ENCODE assay signal across 8 cellular contexts in the genomic region with DNA sequence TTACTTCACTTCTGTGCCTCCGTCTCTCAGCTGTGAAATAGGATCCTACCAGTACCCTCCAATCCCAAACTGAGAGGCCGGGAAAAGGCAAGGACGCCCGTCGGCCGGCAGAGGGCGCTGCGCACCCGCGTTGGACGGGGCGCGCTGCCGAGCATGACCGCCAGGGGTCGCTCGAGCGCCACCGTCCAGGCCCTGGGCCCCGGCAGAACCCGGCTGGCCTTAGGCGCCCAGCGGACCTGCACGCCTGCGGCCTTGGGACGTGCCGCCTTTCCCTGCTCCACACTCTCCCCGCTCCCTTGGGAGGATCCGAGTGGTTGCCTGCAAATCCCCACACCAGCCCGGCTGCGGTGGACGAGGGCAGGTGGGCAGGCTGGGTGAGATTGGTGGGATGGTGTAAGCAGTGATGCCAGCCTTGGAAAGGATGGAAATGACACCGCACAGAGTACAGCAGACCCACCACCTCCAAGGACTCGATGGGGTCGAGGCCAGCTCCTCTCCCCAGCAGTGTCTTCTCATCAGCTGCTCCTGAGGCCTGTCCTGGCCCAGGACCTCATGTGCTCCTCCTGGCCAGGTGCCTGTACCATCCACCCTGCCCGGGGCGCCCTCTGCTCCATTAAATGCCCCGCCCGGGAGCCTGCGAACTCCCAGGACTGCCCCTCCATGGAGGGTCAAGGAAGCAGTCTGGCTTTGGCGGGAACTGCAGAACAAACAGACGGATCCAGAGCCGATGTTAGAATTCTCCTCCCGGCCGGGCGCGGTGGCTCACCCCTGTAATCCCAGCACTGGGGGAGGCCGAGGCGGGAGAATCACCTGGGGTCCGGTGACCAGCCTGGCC. TPM values are rescaled to one million over a fixed set of nuclear protein-coding genes. Genes with fewer than 3 reads are reported as not detected.
DNase-seq lines count a peak whose midpoint lies in the region; ATAC-seq, FAIRE-seq and TF ChIP-seq lines count a peak whose summit lies in the region.

No MANE protein-coding gene starts in this region.

- peaks cover 8% of the 10 kb centered on the region; the same call in 2 of the 3 replicates for H3K4me1 ChIP-seq in A549

- POLR2A ChIA-PET in A549 (lab: Yijun Ruan, JAX), result interaction anchor here (0.7 to 1.0 kb wide), 2 partner anchors 302 to 407 kb away, joined by 3 to 4 read pairs; partner anchors contain the start of genes SRP9 and TMEM63A

- no peak for TF ChIP-seq POLR2A in A549 (IDR thresholded peaks at IDR 0.05; ENCODE audit: low read length)

- TF ChIP-seq CTCF in A549 (IDR thresholded peaks at IDR 0.05), result peak; percentile 100

- peak; percentile 100 for TF ChIP-seq RAD21 in A549 (conservative IDR thresholded peaks at IDR 0.05 in 1 of 2, IDR thresholded peaks at IDR 0.05 in 1 of 2)

- no peak for FAIRE-seq in A549 (lab: Jason Lieb, UNC)

- DNase-seq in A549 (ENCODE audit: low read depth in 1 of 2, low spot score in 1 of 2) (peak; percentile 64 to 74), NCI-H2107 treated with DMSO at 0.1 percent for 48 hours (lab: John Stamatoyannopoulos, UW; ENCODE audit: unreplicated experiment) (peak; percentile 65), cerebellar cortex (ENCODE audit: low spot score) (peak; percentile 51), kidney tubule cell (ENCODE audit: low spot score) (peak; percentile 64)
- DNase-seq in activated CD4-positive, CD25-positive, alpha-beta regulatory T cell treated with anti-CD3 and anti-CD28 coated beads, Interleukin-2, amount 50 U/mL, for 72 hours, result peak; percentile 83
- DNase-seq in stimulated activated CD4-positive, alpha-beta T cell treated with anti-CD3 and anti-CD28 coated beads, Interleukin-2, amount 100 ng/mL, for 24 hours, result peak; percentile 64 to 73

- H3K27ac ChIP-seq in A549, result peak overlapping the region; percentile 68 to 78

- H3K9me3 ChIP-seq in A549, result no peaks in the 10 kb centered on the region

- peak overlapping the region; percentile 72 for H3K4me2 ChIP-seq in A549

- CTCF ChIA-PET in A549 (lab: Yijun Ruan, JAX), result interaction anchor here (0.6 to 24.4 kb wide), 117 partner anchors 13 to 962 kb away, joined by 3 to 429 read pairs (median 5); partner anchors contain the start of genes EPHX1, LBR, LEFTY1 and PYCR2

- 0 out of 3 replicates have a peak overlapping the region, but pooled peaks have one; percentile 3 for H3K4me3 ChIP-seq in A549

- peak; percentile 82 to 91 for ATAC-seq in A549
- peak; percentile 80 for ATAC-seq in GM18511 (IDR thresholded peaks at IDR 0.05; ENCODE audit: unreplicated experiment)
- peak; percentile 46 for ATAC-seq in HG03025 (IDR thresholded peaks at IDR 0.05; ENCODE audit: low FRiP score, unreplicated experiment)

- WGBS in A549 (ENCODE audit: missing lambda C conversion rate), result 28% methylated on average over 43 of the region's 50 CpGs

- TF ChIP-seq EP300 in A549 (IDR thresholded peaks at IDR 0.05), result no peak

TF ChIP-seq in A549, 52 proteins besides CTCF, POLR2A, EP300 and RAD21:
- TF ChIP-seq MAX (IDR thresholded peaks at IDR 0.05), result peak; percentile 58
- peak; percentile 100 for TF ChIP-seq SMC3 (IDR thresholded peaks at IDR 0.05)
- peak; percentile 38; the same call in 1 of the 2 replicates for TF ChIP-seq E2F6 (IDR thresholded peaks at IDR 0.05; ENCODE audit: borderline replicate concordance, low read depth)
- 0 out of 2 replicates have a peak, but pooled peaks have one; percentile 29 for TF ChIP-seq ESRRA (IDR thresholded peaks at IDR 0.05; ENCODE audit: borderline replicate concordance, low read length)
- no peak for TF ChIP-seq NFE2L2 (conservative IDR thresholded peaks at IDR 0.05; ENCODE audit: low read length)
- TF ChIP-seq, protein P1, sequence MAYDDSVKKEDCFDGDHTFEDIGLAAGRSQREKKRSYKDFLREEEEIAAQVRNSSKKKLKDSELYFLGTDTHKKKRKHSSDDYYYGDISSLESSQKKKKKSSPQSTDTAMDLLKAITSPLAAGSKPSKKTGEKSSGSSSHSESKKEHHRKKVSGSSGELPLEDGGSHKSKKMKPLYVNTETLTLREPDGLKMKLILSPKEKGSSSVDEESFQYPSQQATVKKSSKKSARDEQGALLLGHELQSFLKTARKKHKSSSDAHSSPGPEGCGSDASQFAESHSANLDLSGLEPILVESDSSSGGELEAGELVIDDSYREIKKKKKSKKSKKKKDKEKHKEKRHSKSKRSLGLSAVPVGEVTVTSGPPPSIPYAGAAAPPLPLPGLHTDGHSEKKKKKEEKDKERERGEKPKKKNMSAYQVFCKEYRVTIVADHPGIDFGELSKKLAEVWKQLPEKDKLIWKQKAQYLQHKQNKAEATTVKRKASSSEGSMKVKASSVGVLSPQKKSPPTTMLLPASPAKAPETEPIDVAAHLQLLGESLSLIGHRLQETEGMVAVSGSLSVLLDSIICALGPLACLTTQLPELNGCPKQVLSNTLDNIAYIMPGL (CRISPR knock-in tag; IDR thresholded peaks at IDR 0.05; ENCODE audit: borderline replicate concordance), result peak; percentile 68; the same call in 1 of the 2 replicates
- TF ChIP-seq REST (IDR thresholded peaks at IDR 0.05), result no peak

RNA-seq across cellular contexts. Expression of gene LBR, which starts 47.4 kb away (rescaled TPM):
- 54.6 and 68.7 TPM in 2 replicates for polyA plus RNA-seq in A549 (2011; rRNA removed)
- polyA plus RNA-seq in A549 (2012; cell fraction: cytosol; rRNA removed), result 20.9 and 26.8 TPM in 2 replicates
- 26.0 and 49.8 TPM in 2 replicates for polyA plus RNA-seq in A549 (2012; cell fraction: nucleus; rRNA removed)
- polyA plus RNA-seq in A549 (2017; fragmentation: RNase III; extraction: RNeasy Plus Mini Kit Qiagen cat#74134 plus additional on column Dnase treatment), result 39.2 to 40.8 TPM (median 39.8 TPM) in 3 replicates
- 50.6 and 60.7 TPM in 2 replicates for polyA minus RNA-seq in A549 (2011; rRNA and poly(A)+ RNA removed)

Comparison
In these comparisons a context has a peak if more than half of its experiments do, and no peak if none do; other contexts are left out.
1. Peak in every context shown above with its lines: DNase-seq, ATAC-seq, H3K4me3 ChIP-seq and H3K27ac ChIP-seq.